ENCODE assay signal across 7 cellular contexts in genomic region chr10:47552719-47553118, GRCh38. TPM values are rescaled to one million over a fixed set of nuclear protein-coding genes. Genes with fewer than 3 reads are reported as not detected.
DNase-seq lines count a peak whose midpoint lies in the region; ATAC-seq, FAIRE-seq and TF ChIP-seq lines count a peak whose summit lies in the region.
"Not testable (repeated sequence)": the region's sequence is repeated elsewhere in the genome, so short reads cannot be mapped to it uniquely, and the experiment has no call there.

No MANE protein-coding gene starts in this region.

- not testable (repeated sequence) for H3K9me3 ChIP-seq in kidney (ENCODE audit: control insufficient read depth in 1 of 2, low read length in 2 of 2)

- H3K4me1 ChIP-seq in kidney (ENCODE audit: control insufficient read depth in 1 of 2, insufficient read depth in 1 of 2, low read depth in 1 of 2, low read length in 2 of 2) = not testable (repeated sequence)

- FAIRE-seq in kidney (lab: Jason Lieb, UNC) = not testable (repeated sequence)

- intact Hi-C loops in activated CD4-positive, alpha-beta T cell treated with anti-CD3 and anti-CD28 coated beads, Interleukin-2, amount 10 ng/mL, durations not matched to agents 24 days and 14 days (cut with micrococcal nuclease); kidney (cut with DNase I): not testable (repeated sequence)

- not testable (repeated sequence) for H3K27ac ChIP-seq in kidney (ENCODE audit: low read depth in 2 of 2, low read length in 2 of 2)

- ATAC-seq in GM18517 (IDR thresholded peaks at IDR 0.05; ENCODE audit: unreplicated experiment) = peak; percentile 67
- ATAC-seq in HG02973 (IDR thresholded peaks at IDR 0.05; ENCODE audit: unreplicated experiment) = peak; percentile 49

- not testable (repeated sequence) for H3K4me1 Mint-ChIP-seq in activated CD4-positive, alpha-beta T cell treated with anti-CD3 and anti-CD28 coated beads, Interleukin-2, amount 10 ng/mL, durations not matched to agents 24 days and 14 days

- peak overlapping the region in 1 of 2 donors; percentile 61 for H3K9ac ChIP-seq in kidney (ENCODE audit: low read length in 2 of 2)

- H3K4me3 ChIP-seq in kidney (ENCODE audit: low read length in 2 of 2) = peak overlapping the region; percentile 75 to 83
- peak overlapping the region; percentile 84 for H3K4me3 ChIP-seq in retinal pigment epithelial cell (ENCODE audit: low read length)

- peak overlapping the region; percentile 95 for H3K4me3 Mint-ChIP-seq in activated CD4-positive, alpha-beta T cell treated with anti-CD3 and anti-CD28 coated beads, Interleukin-2, amount 10 ng/mL, durations not matched to agents 24 days and 14 days

- H3K36me3 ChIP-seq in kidney (ENCODE audit: control insufficient read depth in 1 of 2, insufficient read depth in 2 of 2, low read length in 2 of 2) = not testable (repeated sequence)

- TF ChIP-seq CTCF in kidney (IDR thresholded peaks at IDR 0.05; ENCODE audit: borderline replicate concordance, extremely low read depth, insufficient read depth) (peak; percentile 26), retinal pigment epithelial cell (conservative IDR thresholded peaks at IDR 0.05; ENCODE audit: low read depth, low read length) (peak; percentile 20)

- H3K36me3 Mint-ChIP-seq in activated CD4-positive, alpha-beta T cell treated with anti-CD3 and anti-CD28 coated beads, Interleukin-2, amount 10 ng/mL, durations not matched to agents 24 days and 14 days (ENCODE audit: low read depth) = not testable (repeated sequence)

- peak overlapping the region; percentile 90 for H3K27ac Mint-ChIP-seq in activated CD4-positive, alpha-beta T cell treated with anti-CD3 and anti-CD28 coated beads, Interleukin-2, amount 10 ng/mL, durations not matched to agents 24 days and 14 days

- H3K27me3 Mint-ChIP-seq in activated CD4-positive, alpha-beta T cell treated with anti-CD3 and anti-CD28 coated beads, Interleukin-2, amount 10 ng/mL, durations not matched to agents 24 days and 14 days = not testable (repeated sequence)

- peak; percentile 0 for DNase-seq in NCI-H2196 (lab: John Stamatoyannopoulos, UW; ENCODE audit: unreplicated experiment)
- peak; percentile 83 for DNase-seq in activated CD4-positive, alpha-beta T cell treated with anti-CD3 and anti-CD28 coated beads, Interleukin-2, amount 10 ng/mL, durations not matched to agents 24 days and 14 days
- peak; percentile 74 for DNase-seq in dedifferentiated amniotic fluid mesenchymal stem cell (ENCODE audit: extremely low spot score)
- not testable (repeated sequence) for DNase-seq in kidney; retinal pigment epithelial cell (ENCODE audit: low read depth)

- not testable (repeated sequence) for H3K9me3 Mint-ChIP-seq in activated CD4-positive, alpha-beta T cell treated with anti-CD3 and anti-CD28 coated beads, Interleukin-2, amount 10 ng/mL, durations not matched to agents 24 days and 14 days

RNA-seq across cellular contexts. Expression of gene AGAP9, which starts 29.3 kb away (rescaled TPM):
- 8.6 and 9.8 TPM in 2 replicates for total RNA-seq in activated CD4-positive, alpha-beta T cell treated with anti-CD3 and anti-CD28 coated beads, Interleukin-2, amount 10 ng/mL, durations not matched to agents 24 days and 14 days
- total RNA-seq in kidney = 10.3 TPM
- polyA plus RNA-seq in kidney (ENCODE audit: insufficient read depth, low read depth, low replicate concordance) = 9.1 TPM
